Comparison of ENCODE assay signal across 8 cellular contexts in the genomic region with DNA sequence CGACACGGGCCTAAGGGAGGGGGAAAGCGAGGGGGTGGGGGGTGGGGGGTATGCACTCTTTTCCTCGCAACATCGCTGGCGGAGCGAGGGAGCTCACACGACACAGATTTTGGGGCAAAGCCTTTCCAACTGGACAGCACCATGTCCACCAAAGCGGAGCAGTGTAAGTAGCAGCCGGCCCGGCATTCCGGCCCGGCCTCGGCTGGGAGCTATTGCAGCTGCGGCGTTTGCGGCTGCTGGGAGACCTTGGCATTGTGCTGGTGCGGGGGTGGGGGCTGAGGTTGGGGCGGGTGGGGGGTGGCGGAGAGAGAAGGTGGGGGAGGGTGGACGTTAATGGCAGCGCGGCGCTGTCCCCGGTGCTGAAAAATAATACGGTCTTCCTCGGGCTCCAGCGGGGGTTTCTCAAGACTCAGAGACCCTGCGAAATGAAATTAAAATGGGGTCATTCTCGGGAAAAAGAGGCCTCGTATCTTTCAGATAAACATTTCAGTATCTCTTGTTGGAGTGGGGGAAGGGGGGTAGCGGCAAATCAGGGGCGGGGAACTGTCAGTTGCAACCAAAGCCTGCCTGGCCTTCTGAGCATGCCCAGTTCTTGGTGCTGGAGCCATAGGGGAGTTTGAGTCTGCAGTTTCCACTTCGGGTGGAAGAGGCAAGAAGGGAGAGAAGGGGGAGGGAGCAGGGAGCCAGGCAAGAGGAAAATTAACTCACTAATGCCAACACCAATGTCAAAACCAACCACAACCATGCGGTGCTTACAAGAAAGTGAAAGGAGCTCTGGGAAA. TPM values are rescaled to one million over a fixed set of nuclear protein-coding genes. Genes with fewer than 3 reads are reported as not detected.
A peak's percentile ranks its signal among the peaks of the same experiment; 100 is the strongest.
DNase-seq lines count a peak whose midpoint lies in the region; ATAC-seq, FAIRE-seq and TF ChIP-seq lines count a peak whose summit lies in the region.

A gene (plus strand): TSS at position 51 of the 782 bp plus-strand sequence. CDS start 91 bp downstream, at position 142.

- H3K4me3 ChIP-seq in epithelial cell of proximal tubule (ENCODE audit: low read depth, low read length): peak within 1 kb of the TSS; percentile 61
- peak within 1 kb of the TSS; percentile 46 for H3K4me3 ChIP-seq in osteoblast (ENCODE audit: insufficient read depth, low read length)

- no peak within 1 kb of the TSS for H4K91ac ChIP-seq in H9 (ENCODE audit: insufficient read length, low read depth, low read length)

- H2AFZ ChIP-seq in H9 (ENCODE audit: low read length) (peak within 1 kb of the TSS; percentile 34), osteoblast (ENCODE audit: low read length) (peak within 1 kb of the TSS; percentile 35)

- TF ChIP-seq CTCF in H9 (conservative IDR thresholded peaks at IDR 0.05): no peak
- no peak for TF ChIP-seq CTCF in epithelial cell of proximal tubule (conservative IDR thresholded peaks at IDR 0.05; ENCODE audit: low read depth, low read length)
- no peak for TF ChIP-seq CTCF in osteoblast (IDR thresholded peaks at IDR 0.05; ENCODE audit: extremely low read depth, low read depth, low read length)

- peak within 1 kb of the TSS in 1 of 3 experiments; percentile 45; a peak in 4 of 7 replicates for H3K27ac Mint-ChIP-seq in H9

- H2BK20ac ChIP-seq in H9 (ENCODE audit: low read depth, low read length, poor library complexity, severe bottlenecking): no peak within 1 kb of the TSS

- no peak for TF ChIP-seq POLR2A in GM12892 (IDR thresholded peaks at IDR 0.05; ENCODE audit: low read depth, low read length)

- H3K4me2 ChIP-seq in H9 (ENCODE audit: insufficient read depth, insufficient read length, low read length) (peak within 1 kb of the TSS; percentile 61), osteoblast (ENCODE audit: insufficient read depth, low read length) (peak within 1 kb of the TSS; percentile 43)

- peaks cover 10 to 18% of the 10 kb centered on the region in 2 experiments for H3K4me1 Mint-ChIP-seq in H9

- peak within 1 kb of the TSS; percentile 83 for H3K14ac ChIP-seq in H9 (ENCODE audit: insufficient read depth, low read length)

- H3K9ac ChIP-seq in H9 (ENCODE audit: extremely low read depth, insufficient read length, low read length): peak within 1 kb of the TSS; percentile 53

- H3K27ac ChIP-seq in H9 (ENCODE audit: insufficient read length, low read depth, low read length) (no peak within 1 kb of the TSS), osteoblast (ENCODE audit: low read depth, low read length) (no peak within 1 kb of the TSS)

- H4K20me1 ChIP-seq in H9 (ENCODE audit: control insufficient read depth, insufficient read depth, insufficient read length) (no peaks in the 10 kb centered on the region), osteoblast (ENCODE audit: insufficient read depth, low read length) (no peaks in the 10 kb centered on the region)

- ATAC-seq in HG03175 (IDR thresholded peaks at IDR 0.05; ENCODE audit: unreplicated experiment) (no peak), GM18519 (IDR thresholded peaks at IDR 0.05; ENCODE audit: low FRiP score, unreplicated experiment) (no peak), GM19324 (IDR thresholded peaks at IDR 0.05; ENCODE audit: low FRiP score, unreplicated experiment) (no peak)

- H3K27me3 ChIP-seq in H9 (ENCODE audit: insufficient read depth, low read length) (peaks cover 2% of the 10 kb centered on the region; the same call in 1 of the 2 replicates), osteoblast (ENCODE audit: insufficient read depth, low read length) (peaks cover 6% of the 10 kb centered on the region)

- peak within 1 kb of the TSS; percentile 91 to 94 for H3K4me3 Mint-ChIP-seq in H9

- H3K4ac ChIP-seq in H9 (ENCODE audit: low read depth, low read length): no peak within 1 kb of the TSS

- no peak within 1 kb of the TSS for H3K56ac ChIP-seq in H9 (ENCODE audit: insufficient read length, low read depth, low read length)

- H2BK15ac ChIP-seq in H9 (ENCODE audit: low read depth, low read length): no peak within 1 kb of the TSS

- no peak within 1 kb of the TSS for H3K18ac ChIP-seq in H9 (ENCODE audit: insufficient read length, low read depth, low read length)

- H2BK5ac ChIP-seq in H9 (ENCODE audit: insufficient read length, low read length): no peak within 1 kb of the TSS

- H4K8ac ChIP-seq in H9 (replicated peaks; ENCODE audit: insufficient read length, low read depth, low read length): no peak within 1 kb of the TSS

- DNase-seq in H9 (peak; percentile 61), NCI-H524 treated with DMSO at 0.1 percent for 48 hours (lab: John Stamatoyannopoulos, UW) (peak; percentile 86), epithelial cell of proximal tubule (ENCODE audit: low read depth) (no peak), osteoblast (ENCODE audit: insufficient read length, low spot score, missing footprints) (peak; percentile 42), GM12892 (ENCODE audit: insufficient read length) (no peak)

- H2AK5ac ChIP-seq in H9 (ENCODE audit: insufficient read length, low read length): no peak within 1 kb of the TSS

- H3K23ac ChIP-seq in H9 (ENCODE audit: insufficient read length, low read depth, low read length): no peak within 1 kb of the TSS

- H3K9me3 ChIP-seq in H9 (ENCODE audit: control insufficient read depth, low read depth, low read length) (no peaks in the 10 kb centered on the region), osteoblast (ENCODE audit: low read depth, low read length) (no peaks in the 10 kb centered on the region)

- H3K79me2 ChIP-seq in H9 (ENCODE audit: insufficient read depth, low read length): no peaks in the 10 kb centered on the region
- H3K79me2 ChIP-seq in osteoblast (ENCODE audit: insufficient read depth, low read length): no peaks in the 10 kb centered on the region

- no peak within 1 kb of the TSS for H2BK120ac ChIP-seq in H9 (ENCODE audit: low read depth, low read length, poor library complexity, severe bottlenecking)

- no peaks in the 10 kb centered on the region for H3K79me1 ChIP-seq in H9 (ENCODE audit: insufficient read depth, low read depth, low read length, poor library complexity, severe bottlenecking)

- H3K4me1 ChIP-seq in H9 (ENCODE audit: insufficient read depth, low read length): peaks cover 3% of the 10 kb centered on the region; the same call in 1 of the 2 replicates
- H3K4me1 ChIP-seq in osteoblast (ENCODE audit: insufficient read depth, low read length): no peaks in the 10 kb centered on the region

- H3K27me3 Mint-ChIP-seq in H9 (ENCODE audit: low read depth): peaks cover 11% of the 10 kb centered on the region

- H3K36me3 Mint-ChIP-seq in H9 (ENCODE audit: insufficient read depth in 1 of 3, low read depth in 3 of 3): peaks cover 4 to 10% (median 5%) of the 10 kb centered on the region in 3 experiments; a peak in 5 of 7 replicates

- H2BK12ac ChIP-seq in H9 (ENCODE audit: insufficient read length, low read depth, low read length): no peak within 1 kb of the TSS

- FAIRE-seq in GM12892 (lab: Jason Lieb, UNC): no peak

- H3K23me2 ChIP-seq in H9 (ENCODE audit: insufficient read length, low read depth, low read length, poor library complexity, severe bottlenecking): peaks cover 13% of the 10 kb centered on the region

- H4K5ac ChIP-seq in H9 (ENCODE audit: insufficient read length, low read depth, low read length): no peak within 1 kb of the TSS

- no peaks in the 10 kb centered on the region for H3K36me3 ChIP-seq in osteoblast (ENCODE audit: insufficient read depth, low read length)

- no CpG with 5 or more reads among the region's 35 CpGs for WGBS in H9 (ENCODE audit: extremely low coverage, insufficient read length, low lambda C conversion rate)

- H3T11ph ChIP-seq in H9 (ENCODE audit: low read length): no peak within 1 kb of the TSS

- H3K9me3 Mint-ChIP-seq in H9: peaks cover 9% of the 10 kb centered on the region in 2 experiments

RNA-seq across cellular contexts. Expression of the gene that starts here (rescaled TPM):
- total RNA-seq in H9 (2021) (2.8 and 3.0 TPM in 2 replicates), epithelial cell of proximal tubule (0.29 TPM in 1 of 2 replicates, not detected in the other), osteoblast (under 0.01 TPM in 2 replicates)
- 0.11 TPM for polyA plus RNA-seq in GM12892 (2012; ENCODE audit: missing spikeins)

Comparison
In these comparisons a context has a peak if more than half of its experiments do, and no peak if none do; other contexts are left out.
1. Peak in DNase-seq, H3K4me3 ChIP-seq and H3K4me2 ChIP-seq in osteoblast; RNA of the gene not detected or under 1 TPM.
2. DNase-seq: peak in H9 (single experiment) and NCI-H524 treated with DMSO at 0.1 percent for 48 hours (single experiment); none in epithelial cell of proximal tubule (single experiment) and GM12892 (single experiment).